Comparison of ENCODE assay signal across 8 cellular contexts in the genomic region with DNA sequence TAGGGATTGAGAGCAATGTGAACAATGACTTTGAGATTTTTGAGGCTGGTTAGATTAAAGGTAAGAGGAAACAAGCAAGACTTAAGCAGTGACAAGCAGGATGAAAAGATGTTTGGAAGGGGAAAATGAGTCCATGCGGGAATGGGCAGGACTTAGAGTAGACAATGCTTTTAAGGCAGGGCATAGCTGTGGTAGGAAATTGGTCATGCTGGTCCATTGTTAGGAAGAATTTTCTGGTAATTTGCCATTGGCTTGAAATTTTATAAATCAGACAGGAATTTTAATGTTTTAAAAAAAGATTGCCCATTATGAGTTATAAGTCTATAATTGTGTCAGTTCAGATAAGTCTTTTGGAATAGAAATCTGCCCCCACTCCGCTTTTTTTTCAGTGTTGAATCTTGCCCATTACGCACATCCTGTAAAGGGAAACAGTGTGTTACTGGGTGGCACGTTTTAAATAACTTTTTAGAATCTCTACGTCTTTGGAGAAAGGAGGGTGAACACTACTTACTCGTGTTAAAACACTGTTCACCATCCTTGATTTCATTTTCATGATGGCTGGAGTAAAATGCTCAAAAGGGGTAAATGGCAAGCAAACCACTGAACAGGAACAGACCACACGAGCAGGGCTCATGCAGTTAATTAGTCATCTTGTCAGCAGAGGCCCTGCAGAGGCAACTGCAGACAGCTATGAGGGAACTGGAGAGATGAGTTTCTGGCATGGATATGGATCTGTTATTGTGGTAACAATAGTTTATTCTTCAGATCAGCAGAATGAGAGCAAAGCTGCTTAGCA. TPM values are rescaled to one million over a fixed set of nuclear protein-coding genes. Genes with fewer than 3 reads are reported as not detected.
DNase-seq lines count a peak whose midpoint lies in the region; ATAC-seq and TF ChIP-seq lines count a peak whose summit lies in the region.

No MANE protein-coding gene starts in this region.

- H3K27ac Mint-ChIP-seq in activated naive CD4-positive, alpha-beta T cell treated with anti-CD3 and anti-CD28 coated beads for 36 hours, result no peak overlapping the region
- H3K27ac Mint-ChIP-seq in mesothelial cell of epicardium, result no peak overlapping the region

- no peak overlapping the region for H3K56ac ChIP-seq in mesendoderm (ENCODE audit: low read length)

- H3K4me3 ChIP-seq in mesendoderm (ENCODE audit: low read length), result no peak overlapping the region

- peak; percentile 38 for DNase-seq in activated naive CD4-positive, alpha-beta T cell treated with anti-CD3 and anti-CD28 coated beads for 36 hours
- no peak for DNase-seq in activated naive CD4-positive, alpha-beta T cell treated with anti-CD3 and anti-CD28 coated beads, Interleukin-2, amount 50 U/mL, for 16 hours
- DNase-seq in NCI-H526 treated with DMSO at 0.1 percent for 48 hours (lab: John Stamatoyannopoulos, UW) (peak; percentile 9), mesendoderm (peak; percentile 46), DMS79 (lab: John Stamatoyannopoulos, UW) (no peak), mesothelial cell of epicardium (ENCODE audit: low spot score in 2 of 2, unreplicated experiment in 2 of 2) (no peak)

- no peaks in the 10 kb centered on the region for H3K27me3 Mint-ChIP-seq in activated naive CD4-positive, alpha-beta T cell treated with anti-CD3 and anti-CD28 coated beads for 36 hours (ENCODE audit: low read depth)
- H3K27me3 Mint-ChIP-seq in mesothelial cell of epicardium (ENCODE audit: low read depth), result no peaks in the 10 kb centered on the region

- H3K36me3 ChIP-seq in mesendoderm (ENCODE audit: control insufficient read depth, insufficient read depth, low read length), result no peaks in the 10 kb centered on the region

- WGBS in mesendoderm (ENCODE audit: extremely low coverage, insufficient coverage, low lambda C conversion rate), result no CpG with 5 or more reads among the region's 7 CpGs

- peak; percentile 71 for ATAC-seq in HG02763 (IDR thresholded peaks at IDR 0.05; ENCODE audit: unreplicated experiment)

- H2BK15ac ChIP-seq in mesendoderm (replicated peaks; ENCODE audit: low read depth), result no peak overlapping the region

- H3K4me3 Mint-ChIP-seq in activated naive CD4-positive, alpha-beta T cell treated with anti-CD3 and anti-CD28 coated beads for 36 hours, result no peak overlapping the region
- no peak overlapping the region for H3K4me3 Mint-ChIP-seq in mesothelial cell of epicardium

- H3K18ac ChIP-seq in mesendoderm (ENCODE audit: low read length), result no peak overlapping the region

- no peak for TF ChIP-seq CTCF in mesothelial cell of epicardium (IDR thresholded peaks at IDR 0.05; ENCODE audit: unreplicated experiment)

- H2BK120ac ChIP-seq in mesendoderm (ENCODE audit: low read depth, low read length), result no peak overlapping the region

- H2BK5ac ChIP-seq in mesendoderm (ENCODE audit: low read length), result no peak overlapping the region

- no peak overlapping the region for H3K9ac ChIP-seq in mesendoderm (ENCODE audit: low read length)

- H3K4me1 Mint-ChIP-seq in activated naive CD4-positive, alpha-beta T cell treated with anti-CD3 and anti-CD28 coated beads for 36 hours (ENCODE audit: low read depth), result peaks cover 2% of the 10 kb centered on the region
- H3K4me1 Mint-ChIP-seq in mesothelial cell of epicardium, result peaks cover 16% of the 10 kb centered on the region

- peaks cover 5% of the 10 kb centered on the region for H3K4me1 ChIP-seq in mesendoderm (ENCODE audit: control insufficient read depth, low read depth, low read length)

- H3K27ac ChIP-seq in cingulate gyrus (ENCODE audit: low read depth, low read length) (peak overlapping the region; percentile 98), mesendoderm (ENCODE audit: low read depth, low read length) (no peak overlapping the region)

- H3K23ac ChIP-seq in mesendoderm (ENCODE audit: low read length), result no peak overlapping the region

- H3K79me2 ChIP-seq in mesendoderm (ENCODE audit: control insufficient read depth, insufficient read depth, low read length), result peaks cover 7% of the 10 kb centered on the region

- intact Hi-C loops in activated naive CD4-positive, alpha-beta T cell treated with anti-CD3 and anti-CD28 coated beads for 36 hours (cut with micrococcal nuclease), result loop anchor here (1.0 to 2.0 kb wide), 2 partner anchors 27 to 74 kb away; no protein-coding TSS in a partner anchor

- no peak overlapping the region for H4K5ac ChIP-seq in mesendoderm (ENCODE audit: low read length)

- H3K79me1 ChIP-seq in mesendoderm (ENCODE audit: low read length), result peaks cover 7% of the 10 kb centered on the region

- H3K9me3 Mint-ChIP-seq in activated naive CD4-positive, alpha-beta T cell treated with anti-CD3 and anti-CD28 coated beads for 36 hours, result no peaks in the 10 kb centered on the region
- no peaks in the 10 kb centered on the region for H3K9me3 Mint-ChIP-seq in mesothelial cell of epicardium

- no peak overlapping the region for H3K4ac ChIP-seq in mesendoderm (ENCODE audit: low read depth, low read length)

- H4K8ac ChIP-seq in mesendoderm (ENCODE audit: low read depth, low read length), result no peak overlapping the region

- H3K4me2 ChIP-seq in mesendoderm (ENCODE audit: low read length), result no peak overlapping the region

- no peaks in the 10 kb centered on the region for H3K36me3 Mint-ChIP-seq in activated naive CD4-positive, alpha-beta T cell treated with anti-CD3 and anti-CD28 coated beads for 36 hours (ENCODE audit: low read depth)
- no peaks in the 10 kb centered on the region for H3K36me3 Mint-ChIP-seq in mesothelial cell of epicardium

- CTCF ChIA-PET in activated naive CD4-positive, alpha-beta T cell treated with anti-CD3 and anti-CD28 coated beads for 36 hours (lab: Charles Lee), result no interaction called here

- no peak overlapping the region for H2AK5ac ChIP-seq in mesendoderm (ENCODE audit: low read length)

- H3K27me3 ChIP-seq in mesendoderm (ENCODE audit: insufficient read depth, low read length, poor library complexity), result no peaks in the 10 kb centered on the region

RNA-seq across cellular contexts. Expression of a gene that starts 25.0 kb away (rescaled TPM):
- 1 to 10 TPM; 8.2 to 9.5 TPM for total RNA-seq in activated naive CD4-positive, alpha-beta T cell treated with anti-CD3 and anti-CD28 coated beads for 36 hours
- polyA plus RNA-seq in mesendoderm (2013, experiment 1 of 2), result 30.9 TPM
- polyA plus RNA-seq in mesendoderm (2013, experiment 2 of 2), result 33.0 TPM
- total RNA-seq in mesothelial cell of epicardium, result 22.9 to 25.9 TPM (median 24.0 TPM) in 3 replicates

Comparison
In these comparisons a context has a peak if more than half of its experiments do, and no peak if none do; other contexts are left out.
1. DNase-seq: peak in activated naive CD4-positive, alpha-beta T cell treated with anti-CD3 and anti-CD28 coated beads for 36 hours (single experiment), NCI-H526 treated with DMSO at 0.1 percent for 48 hours (single experiment) and mesendoderm (single experiment); none in activated naive CD4-positive, alpha-beta T cell treated with anti-CD3 and anti-CD28 coated beads, Interleukin-2, amount 50 U/mL, for 16 hours (single experiment), DMS79 (single experiment) and mesothelial cell of epicardium (0 of 2).